1 cellular context compared by ENCODE assay signal in genomic region chr17:81484195-81484979, GRCh38.
TF ChIP-seq lines count a peak whose summit lies in the region.

No MANE protein-coding gene starts in this region.

TF ChIP-seq in A549, 52 proteins besides CTCF, POLR2A, EP300 and RAD21 (continued from another document):
- TF ChIP-seq ELK1 (IDR thresholded peaks at IDR 0.05; ENCODE audit: low read depth, low read length) (no peak), FOSB (CRISPR knock-in tag; IDR thresholded peaks at IDR 0.05) (no peak), GATA3 (IDR thresholded peaks at IDR 0.05; ENCODE audit: borderline replicate concordance) (no peak), RFX5 (IDR thresholded peaks at IDR 0.05) (no peak), HDAC2 (IDR thresholded peaks at IDR 0.05) (no peak), POLR2AphosphoS2 (conservative IDR thresholded peaks at IDR 0.05; ENCODE audit: low read length) (no peak), E2F6 (IDR thresholded peaks at IDR 0.05; ENCODE audit: borderline replicate concordance, low read depth) (peak; percentile 91), MAZ (IDR thresholded peaks at IDR 0.05; ENCODE audit: borderline replicate concordance, low read depth, low read length) (peak; percentile 11; the same call in 1 of the 2 replicates), ATOH8 (CRISPR knock-in tag; IDR thresholded peaks at IDR 0.05; ENCODE audit: low read depth) (no peak), NFE2L2 (conservative IDR thresholded peaks at IDR 0.05; ENCODE audit: low read length) (no peak), NR3C1 (IDR thresholded peaks at IDR 0.05) (no peak), TFCP2L1 (CRISPR knock-in tag; IDR thresholded peaks at IDR 0.05) (no peak), KDM5A (IDR thresholded peaks at IDR 0.05) (peak; percentile 67; the same call in 1 of the 2 replicates), BCL3 (IDR thresholded peaks at IDR 0.05) (no peak), SREBF2 (IDR thresholded peaks at IDR 0.05) (no peak), EHMT2 (IDR thresholded peaks at IDR 0.05; ENCODE audit: low read depth) (no peak), CEBPB (IDR thresholded peaks at IDR 0.05) (no peak), PBX3 (IDR thresholded peaks at IDR 0.05) (no peak), ZC3H11A (IDR thresholded peaks at IDR 0.05) (no peak), FOXS1 (CRISPR knock-in tag; IDR thresholded peaks at IDR 0.05) (no peak), JUN (IDR thresholded peaks at IDR 0.05) (peak in 1 of 2 experiments; percentile 75; a peak in 2 of 5 replicates), HOXB5 (CRISPR knock-in tag; IDR thresholded peaks at IDR 0.05) (no peak), HEYL (CRISPR knock-in tag; IDR thresholded peaks at IDR 0.05) (no peak), RARB (CRISPR knock-in tag; IDR thresholded peaks at IDR 0.05) (no peak), CBX2 (IDR thresholded peaks at IDR 0.05; ENCODE audit: borderline replicate concordance, low read depth) (no peak)
